In genomic region chr15:75107509-75107904, GRCh38 we compare ENCODE assay signal across 1 cellular context.
TF ChIP-seq lines count a peak whose summit lies in the region.

No MANE protein-coding gene starts in this region.

TF ChIP-seq in WTC11, 78 proteins besides CTCF, POLR2A, EP300 and RAD21 (continued from another document):
- TF ChIP-seq AR (CRISPR knock-in tag; IDR thresholded peaks at IDR 0.05) (no peak), ZBTB21 (CRISPR knock-in tag; IDR thresholded peaks at IDR 0.05; ENCODE audit: borderline replicate concordance) (no peak), SP1 (CRISPR knock-in tag; conservative IDR thresholded peaks at IDR 0.05) (no peak), NFYB (CRISPR knock-in tag; conservative IDR thresholded peaks at IDR 0.05; ENCODE audit: low read depth) (no peak), NFATC4 (CRISPR knock-in tag; IDR thresholded peaks at IDR 0.05) (no peak), FOXP1 (CRISPR knock-in tag; IDR thresholded peaks at IDR 0.05; ENCODE audit: borderline replicate concordance) (no peak)
- TF ChIP-seq, protein P1, sequence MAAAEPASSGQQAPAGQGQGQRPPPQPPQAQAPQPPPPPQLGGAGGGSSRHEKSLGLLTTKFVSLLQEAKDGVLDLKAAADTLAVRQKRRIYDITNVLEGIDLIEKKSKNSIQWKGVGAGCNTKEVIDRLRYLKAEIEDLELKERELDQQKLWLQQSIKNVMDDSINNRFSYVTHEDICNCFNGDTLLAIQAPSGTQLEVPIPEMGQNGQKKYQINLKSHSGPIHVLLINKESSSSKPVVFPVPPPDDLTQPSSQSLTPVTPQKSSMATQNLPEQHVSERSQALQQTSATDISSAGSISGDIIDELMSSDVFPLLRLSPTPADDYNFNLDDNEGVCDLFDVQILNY (CRISPR knock-in tag; IDR thresholded peaks at IDR 0.05), result no peak
- TF ChIP-seq, protein P2, sequence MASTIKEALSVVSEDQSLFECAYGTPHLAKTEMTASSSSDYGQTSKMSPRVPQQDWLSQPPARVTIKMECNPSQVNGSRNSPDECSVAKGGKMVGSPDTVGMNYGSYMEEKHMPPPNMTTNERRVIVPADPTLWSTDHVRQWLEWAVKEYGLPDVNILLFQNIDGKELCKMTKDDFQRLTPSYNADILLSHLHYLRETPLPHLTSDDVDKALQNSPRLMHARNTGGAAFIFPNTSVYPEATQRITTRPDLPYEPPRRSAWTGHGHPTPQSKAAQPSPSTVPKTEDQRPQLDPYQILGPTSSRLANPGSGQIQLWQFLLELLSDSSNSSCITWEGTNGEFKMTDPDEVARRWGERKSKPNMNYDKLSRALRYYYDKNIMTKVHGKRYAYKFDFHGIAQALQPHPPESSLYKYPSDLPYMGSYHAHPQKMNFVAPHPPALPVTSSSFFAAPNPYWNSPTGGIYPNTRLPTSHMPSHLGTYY (CRISPR knock-in tag; IDR thresholded peaks at IDR 0.05), result no peak
